8 cellular contexts compared by ENCODE assay signal in the genomic region with DNA sequence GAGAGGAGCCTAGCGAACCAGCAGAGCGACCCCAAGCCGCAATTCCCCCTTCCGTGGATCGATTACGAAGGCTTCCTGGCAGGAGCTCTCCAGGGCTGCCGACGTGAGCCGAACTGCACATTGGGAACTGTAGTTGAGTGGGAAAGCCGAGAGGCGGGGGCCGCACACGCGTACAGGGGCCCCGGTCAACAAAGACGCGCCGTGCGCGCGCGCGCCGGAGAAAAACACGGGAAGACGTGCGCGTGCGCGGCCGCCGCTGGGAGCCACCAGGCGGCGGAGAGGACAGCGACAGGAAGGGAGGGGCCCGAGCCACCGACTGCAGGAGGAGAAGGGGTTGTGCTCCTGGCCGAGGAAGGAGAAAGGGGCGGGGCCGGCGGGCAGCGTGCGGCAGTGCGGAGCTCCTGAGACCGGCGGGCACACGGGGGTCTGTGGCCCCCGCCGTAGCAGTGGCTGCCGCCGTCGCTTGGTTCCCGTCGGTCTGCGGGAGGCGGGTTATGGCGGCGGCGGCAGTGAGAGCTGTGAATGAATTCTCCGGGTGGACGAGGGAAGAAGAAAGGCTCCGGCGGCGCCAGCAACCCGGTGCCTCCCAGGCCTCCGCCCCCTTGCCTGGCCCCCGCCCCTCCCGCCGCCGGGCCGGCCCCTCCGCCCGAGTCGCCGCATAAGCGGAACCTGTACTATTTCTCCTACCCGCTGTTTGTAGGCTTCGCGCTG. TPM values are rescaled to one million over a fixed set of nuclear protein-coding genes. Genes with fewer than 3 reads are reported as not detected.
DNase-seq lines count a peak whose midpoint lies in the region; ATAC-seq and TF ChIP-seq lines count a peak whose summit lies in the region.

A gene with protein sequence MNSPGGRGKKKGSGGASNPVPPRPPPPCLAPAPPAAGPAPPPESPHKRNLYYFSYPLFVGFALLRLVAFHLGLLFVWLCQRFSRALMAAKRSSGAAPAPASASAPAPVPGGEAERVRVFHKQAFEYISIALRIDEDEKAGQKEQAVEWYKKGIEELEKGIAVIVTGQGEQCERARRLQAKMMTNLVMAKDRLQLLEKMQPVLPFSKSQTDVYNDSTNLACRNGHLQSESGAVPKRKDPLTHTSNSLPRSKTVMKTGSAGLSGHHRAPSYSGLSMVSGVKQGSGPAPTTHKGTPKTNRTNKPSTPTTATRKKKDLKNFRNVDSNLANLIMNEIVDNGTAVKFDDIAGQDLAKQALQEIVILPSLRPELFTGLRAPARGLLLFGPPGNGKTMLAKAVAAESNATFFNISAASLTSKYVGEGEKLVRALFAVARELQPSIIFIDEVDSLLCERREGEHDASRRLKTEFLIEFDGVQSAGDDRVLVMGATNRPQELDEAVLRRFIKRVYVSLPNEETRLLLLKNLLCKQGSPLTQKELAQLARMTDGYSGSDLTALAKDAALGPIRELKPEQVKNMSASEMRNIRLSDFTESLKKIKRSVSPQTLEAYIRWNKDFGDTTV (plus strand): TSS at position 247 of the 711 bp plus-strand sequence. CDS start 276 bp downstream, at position 523.

- no peaks in the 10 kb centered on the region for H3K36me3 Mint-ChIP-seq in WTC11

- CTCF ChIA-PET in WTC11 (lab: Charles Lee): interaction anchor here (0.6 to 3.2 kb wide), 10 partner anchors 11 to 334 kb away, joined by 3 to 25 read pairs (median 4); a partner anchor contains a TSS

- H3K79me2 ChIP-seq in smooth muscle cell (ENCODE audit: low read depth): peaks cover 26% of the 10 kb centered on the region

- peak within 1 kb of the TSS; percentile 47 for H3K27ac ChIP-seq in smooth muscle cell (ENCODE audit: low read depth)

- H3K27me3 Mint-ChIP-seq in WTC11 (ENCODE audit: low read depth): no peaks in the 10 kb centered on the region

- H3K9ac ChIP-seq in smooth muscle cell (ENCODE audit: low read depth): peak within 1 kb of the TSS; percentile 42

- TF ChIP-seq CTCF in AG09319 (IDR thresholded peaks at IDR 0.05; ENCODE audit: low read depth, low read length) (peak; percentile 32), WTC11 (IDR thresholded peaks at IDR 0.05) (no peak), cardiac fibroblast (IDR thresholded peaks at IDR 0.05; ENCODE audit: low read depth, low read length) (peak; percentile 45), smooth muscle cell (IDR thresholded peaks at IDR 0.05; ENCODE audit: borderline replicate concordance, insufficient read depth, poor library complexity, severe bottlenecking) (peak; percentile 17)

- H3K27ac Mint-ChIP-seq in WTC11: peak within 1 kb of the TSS; percentile 96

- peaks cover 11% of the 10 kb centered on the region for H3K4me1 ChIP-seq in smooth muscle cell (ENCODE audit: low read depth)

- peak within 1 kb of the TSS; percentile 86 for H3K4me2 ChIP-seq in smooth muscle cell

- no peaks in the 10 kb centered on the region for H3K27me3 ChIP-seq in smooth muscle cell (ENCODE audit: low read depth)

- DNase-seq in AG09319 (ENCODE audit: extremely low read depth, low read depth): peak; percentile 87
- DNase-seq in NCI-H226: peak; percentile 96
- DNase-seq in WTC11 (ENCODE audit: low spot score): peak; percentile 98
- peak; percentile 96 to 97 for DNase-seq in cardiac fibroblast (ENCODE audit: low read depth in 2 of 2)
- peak; percentile 98 for DNase-seq in iPS-NIHi7 (ENCODE audit: extremely low spot score)
- DNase-seq in smooth muscle cell (lab: John Stamatoyannopoulos, UW; ENCODE audit: unreplicated experiment): peak; percentile 91

- H4K20me1 ChIP-seq in smooth muscle cell (ENCODE audit: low read depth): no peaks in the 10 kb centered on the region

- H3K4me3 Mint-ChIP-seq in WTC11: peak within 1 kb of the TSS; percentile 95

- H3K4me3 ChIP-seq in cardiac fibroblast (replicated peaks in 1 of 2; ENCODE audit: low read depth in 2 of 2, low read length in 2 of 2): peak within 1 kb of the TSS; percentile 66 to 82
- H3K4me3 ChIP-seq in smooth muscle cell: peak within 1 kb of the TSS; percentile 66

- peak; percentile 96 for ATAC-seq in HG03196 (IDR thresholded peaks at IDR 0.05; ENCODE audit: unreplicated experiment)
- ATAC-seq in WTC11: peak; percentile 93

- no peaks in the 10 kb centered on the region for H3K9me3 Mint-ChIP-seq in WTC11

- no peaks in the 10 kb centered on the region for H3K9me3 ChIP-seq in smooth muscle cell (replicated peaks; ENCODE audit: low read depth)

- peak within 1 kb of the TSS; percentile 99 for H2AFZ ChIP-seq in smooth muscle cell (ENCODE audit: low read depth)

- WGBS in smooth muscle cell (ENCODE audit: low lambda C conversion rate): under 1% methylated on average over 56 of the region's 79 CpGs

- POLR2A ChIA-PET in WTC11 (lab: Charles Lee): interaction anchor here (0.5 to 3.9 kb wide), 7 partner anchors 24 to 139 kb away, joined by 3 to 56 read pairs (median 4); a partner anchor contains a TSS

- no peaks in the 10 kb centered on the region for H3F3A ChIP-seq in smooth muscle cell (ENCODE audit: low read depth)

- no peaks in the 10 kb centered on the region for H3K36me3 ChIP-seq in smooth muscle cell (ENCODE audit: low read depth)

- TF ChIP-seq POLR2A in GM18951 (IDR thresholded peaks at IDR 0.05; ENCODE audit: extremely low read depth, insufficient read depth, insufficient read length): peak; percentile 73

- H3K4me1 Mint-ChIP-seq in WTC11: peaks cover 20% of the 10 kb centered on the region

- in situ Hi-C loops in GM18951 (cut with MboI; ENCODE audit: low sequenced_read_pairs, unreplicated experiment): no loop called here

TF ChIP-seq in WTC11, 78 proteins besides CTCF, POLR2A, EP300 and RAD21 (continues in another document):
- no peak for TF ChIP-seq RORB (CRISPR knock-in tag; IDR thresholded peaks at IDR 0.05)
- TF ChIP-seq, protein P1, sequence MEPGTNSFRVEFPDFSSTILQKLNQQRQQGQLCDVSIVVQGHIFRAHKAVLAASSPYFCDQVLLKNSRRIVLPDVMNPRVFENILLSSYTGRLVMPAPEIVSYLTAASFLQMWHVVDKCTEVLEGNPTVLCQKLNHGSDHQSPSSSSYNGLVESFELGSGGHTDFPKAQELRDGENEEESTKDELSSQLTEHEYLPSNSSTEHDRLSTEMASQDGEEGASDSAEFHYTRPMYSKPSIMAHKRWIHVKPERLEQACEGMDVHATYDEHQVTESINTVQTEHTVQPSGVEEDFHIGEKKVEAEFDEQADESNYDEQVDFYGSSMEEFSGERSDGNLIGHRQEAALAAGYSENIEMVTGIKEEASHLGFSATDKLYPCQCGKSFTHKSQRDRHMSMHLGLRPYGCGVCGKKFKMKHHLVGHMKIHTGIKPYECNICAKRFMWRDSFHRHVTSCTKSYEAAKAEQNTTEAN (CRISPR knock-in tag; IDR thresholded peaks at IDR 0.05): no peak
- peak; percentile 68; the same call in 1 of the 2 replicates for TF ChIP-seq ETV6 (CRISPR knock-in tag; IDR thresholded peaks at IDR 0.05)
- peak; percentile 78; the same call in 1 of the 2 replicates for TF ChIP-seq ZNF263 (CRISPR knock-in tag; IDR thresholded peaks at IDR 0.05; ENCODE audit: low read depth)
- TF ChIP-seq ZNF121 (CRISPR knock-in tag; IDR thresholded peaks at IDR 0.05): no peak
- TF ChIP-seq GABPB1 (CRISPR knock-in tag; IDR thresholded peaks at IDR 0.05): peak; percentile 70
- TF ChIP-seq, protein P2, sequence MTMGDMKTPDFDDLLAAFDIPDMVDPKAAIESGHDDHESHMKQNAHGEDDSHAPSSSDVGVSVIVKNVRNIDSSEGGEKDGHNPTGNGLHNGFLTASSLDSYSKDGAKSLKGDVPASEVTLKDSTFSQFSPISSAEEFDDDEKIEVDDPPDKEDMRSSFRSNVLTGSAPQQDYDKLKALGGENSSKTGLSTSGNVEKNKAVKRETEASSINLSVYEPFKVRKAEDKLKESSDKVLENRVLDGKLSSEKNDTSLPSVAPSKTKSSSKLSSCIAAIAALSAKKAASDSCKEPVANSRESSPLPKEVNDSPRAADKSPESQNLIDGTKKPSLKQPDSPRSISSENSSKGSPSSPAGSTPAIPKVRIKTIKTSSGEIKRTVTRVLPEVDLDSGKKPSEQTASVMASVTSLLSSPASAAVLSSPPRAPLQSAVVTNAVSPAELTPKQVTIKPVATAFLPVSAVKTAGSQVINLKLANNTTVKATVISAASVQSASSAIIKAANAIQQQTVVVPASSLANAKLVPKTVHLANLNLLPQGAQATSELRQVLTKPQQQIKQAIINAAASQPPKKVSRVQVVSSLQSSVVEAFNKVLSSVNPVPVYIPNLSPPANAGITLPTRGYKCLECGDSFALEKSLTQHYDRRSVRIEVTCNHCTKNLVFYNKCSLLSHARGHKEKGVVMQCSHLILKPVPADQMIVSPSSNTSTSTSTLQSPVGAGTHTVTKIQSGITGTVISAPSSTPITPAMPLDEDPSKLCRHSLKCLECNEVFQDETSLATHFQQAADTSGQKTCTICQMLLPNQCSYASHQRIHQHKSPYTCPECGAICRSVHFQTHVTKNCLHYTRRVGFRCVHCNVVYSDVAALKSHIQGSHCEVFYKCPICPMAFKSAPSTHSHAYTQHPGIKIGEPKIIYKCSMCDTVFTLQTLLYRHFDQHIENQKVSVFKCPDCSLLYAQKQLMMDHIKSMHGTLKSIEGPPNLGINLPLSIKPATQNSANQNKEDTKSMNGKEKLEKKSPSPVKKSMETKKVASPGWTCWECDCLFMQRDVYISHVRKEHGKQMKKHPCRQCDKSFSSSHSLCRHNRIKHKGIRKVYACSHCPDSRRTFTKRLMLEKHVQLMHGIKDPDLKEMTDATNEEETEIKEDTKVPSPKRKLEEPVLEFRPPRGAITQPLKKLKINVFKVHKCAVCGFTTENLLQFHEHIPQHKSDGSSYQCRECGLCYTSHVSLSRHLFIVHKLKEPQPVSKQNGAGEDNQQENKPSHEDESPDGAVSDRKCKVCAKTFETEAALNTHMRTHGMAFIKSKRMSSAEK (CRISPR knock-in tag; IDR thresholded peaks at IDR 0.05; ENCODE audit: borderline replicate concordance): no peak
- TF ChIP-seq SP1 (CRISPR knock-in tag; conservative IDR thresholded peaks at IDR 0.05): peak; percentile 81
- TF ChIP-seq, protein P3, sequence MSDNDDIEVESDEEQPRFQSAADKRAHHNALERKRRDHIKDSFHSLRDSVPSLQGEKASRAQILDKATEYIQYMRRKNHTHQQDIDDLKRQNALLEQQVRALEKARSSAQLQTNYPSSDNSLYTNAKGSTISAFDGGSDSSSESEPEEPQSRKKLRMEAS (CRISPR knock-in tag; IDR thresholded peaks at IDR 0.05): peak; percentile 70
- TF ChIP-seq SMAD3 (CRISPR knock-in tag; IDR thresholded peaks at IDR 0.05; ENCODE audit: borderline replicate concordance): no peak
- TF ChIP-seq CREM (CRISPR knock-in tag; IDR thresholded peaks at IDR 0.05): peak; percentile 84
- TF ChIP-seq SOX15 (CRISPR knock-in tag; IDR thresholded peaks at IDR 0.05): no peak

RNA-seq across cellular contexts. Expression of the gene that starts here (rescaled TPM):
- total RNA-seq in WTC11 (2021) (25.9 to 28.4 TPM (median 26.8 TPM) in 3 replicates), smooth muscle cell (20.4 and 24.4 TPM in 2 replicates)
- polyA plus RNA-seq in smooth muscle cell: 5.0 and 6.2 TPM in 2 replicates

Comparison
In these comparisons a context has a peak if more than half of its experiments do, and no peak if none do; other contexts are left out.
1. Peak in every context shown above with its lines: DNase-seq, ATAC-seq, H3K4me3 ChIP-seq and H3K27ac ChIP-seq.